Comparison of ENCODE assay signal across 21 cellular contexts in genomic region chr1:230102472-230102871, GRCh38. TPM values are rescaled to one million over a fixed set of nuclear protein-coding genes. Genes with fewer than 3 reads are reported as not detected.
DNase-seq lines count a peak whose midpoint lies in the region; ATAC-seq and TF ChIP-seq lines count a peak whose summit lies in the region.
"Had no signal": no experiment of that assay in that cellular context is flagged by ENCODE, and none has a peak within 500 bp of the region (broad histone marks: within the 10 kb centered on the region; RNA-seq: fewer than 3 reads in every experiment).

No MANE protein-coding gene starts in this region.

- peaks cover 1% of the 10 kb centered on the region for H3K27me3 Mint-ChIP-seq in activated T-helper 1 cell treated with anti-CD3 and anti-CD28 coated beads, Interleukin-12 subunit alpha, Interleukin-12 subunit beta, Interleukin-2, Interleukin-4 antibody, amounts not matched to agents 30 ng/mL and 10 ng/mL and 1 ng/mL, durations not matched to agents 14 hours and 24 hours and 36 hours (ENCODE audit: insufficient read depth)
- H3K27me3 Mint-ChIP-seq in osteocyte (ENCODE audit: unreplicated experiment): no peaks in the 10 kb centered on the region
- H3K27me3 Mint-ChIP-seq in CD4-positive, alpha-beta T cell: no peaks in the 10 kb centered on the region
- H3K27me3 Mint-ChIP-seq: IgD-negative memory B cell had no signal

- CTCF ChIA-PET in SK-N-SH (lab: Yijun Ruan, JAX) (interaction anchor here (0.9 kb wide), 1 partner anchor 9 kb away, joined by 3 read pairs; no protein-coding TSS in a partner anchor), HEK293 (lab: Yijun Ruan, JAX) (interaction anchor here (0.6 to 0.7 kb wide), 3 partner anchors 10 to 251 kb away, joined by 3 to 4 read pairs (median 3); no protein-coding TSS in a partner anchor)
- CTCF ChIA-PET in CD4-positive, alpha-beta T cell (lab: Charles Lee): no interaction called here

- POLR2A ChIA-PET in SK-N-SH (lab: Yijun Ruan, JAX): no interaction called here
- POLR2A ChIA-PET in HEK293 (lab: Yijun Ruan, JAX): interaction anchor here (0.9 kb wide), 1 partner anchor 9 kb away, joined by 3 read pairs; no protein-coding TSS in a partner anchor
- POLR2A ChIA-PET in CD4-positive, alpha-beta T cell (lab: Charles Lee): no interaction called here

- H3K4me3 ChIP-seq in SK-N-SH (ENCODE audit: low read depth in 2 of 2, low read length in 1 of 2) (no peak overlapping the region), HEK293 (ENCODE audit: low read depth, low read length) (no peak overlapping the region)
- H3K4me3 ChIP-seq: ovary had no signal

- no peak overlapping the region for H3K9ac ChIP-seq in SK-N-SH

- H3K36me3 ChIP-seq in SK-N-SH (replicated peaks in 1 of 2; ENCODE audit: control insufficient read depth in 1 of 2, insufficient read depth in 2 of 2, low read length in 1 of 2) (peaks cover 0 to 11% of the 10 kb centered on the region in 2 experiments), HEK293 (ENCODE audit: control insufficient read depth in 2 of 2, insufficient read depth in 1 of 2, low read length in 2 of 2) (no peaks in the 10 kb centered on the region)
- H3K36me3 ChIP-seq: brain microvascular endothelial cell, ovary had no signal

- WGBS in SK-N-SH (ENCODE audit: low lambda C conversion rate): 95% methylated on average over 4 of the region's 4 CpGs

- H4K20me1 ChIP-seq in SK-N-SH (ENCODE audit: insufficient read depth): no peaks in the 10 kb centered on the region; the same call in 1 of the 2 replicates

- peak overlapping the region; percentile 20 for H3K27ac Mint-ChIP-seq in activated T-helper 1 cell treated with anti-CD3 and anti-CD28 coated beads, Interleukin-12 subunit alpha, Interleukin-12 subunit beta, Interleukin-2, Interleukin-4 antibody, amounts not matched to agents 30 ng/mL and 10 ng/mL and 1 ng/mL, durations not matched to agents 14 hours and 24 hours and 36 hours
- peak overlapping the region; percentile 57 for H3K27ac Mint-ChIP-seq in osteocyte (ENCODE audit: unreplicated experiment)
- H3K27ac Mint-ChIP-seq in CD4-positive, alpha-beta T cell: no peak overlapping the region

- TF ChIP-seq EP300 in SK-N-SH (IDR thresholded peaks at IDR 0.05; ENCODE audit: borderline replicate concordance in 1 of 2, low read depth in 1 of 2, low read length in 1 of 2): peak in 1 of 2 experiments; percentile 35; a peak in 1 of 4 replicates

- no peaks in the 10 kb centered on the region for H3K27me3 ChIP-seq in SK-N-SH (ENCODE audit: insufficient read depth)
- H3K27me3 ChIP-seq in CD4-positive, alpha-beta T cell (ENCODE audit: control insufficient read depth, insufficient read depth, low read length): no peaks in the 10 kb centered on the region
- H3K27me3 ChIP-seq: brain microvascular endothelial cell, ovary had no signal

- peaks cover 73% of the 10 kb centered on the region for H3K4me1 Mint-ChIP-seq in activated T-helper 1 cell treated with anti-CD3 and anti-CD28 coated beads, Interleukin-12 subunit alpha, Interleukin-12 subunit beta, Interleukin-2, Interleukin-4 antibody, amounts not matched to agents 30 ng/mL and 10 ng/mL and 1 ng/mL, durations not matched to agents 14 hours and 24 hours and 36 hours (ENCODE audit: low read depth)
- H3K4me1 Mint-ChIP-seq in osteocyte (ENCODE audit: unreplicated experiment): peaks cover 62% of the 10 kb centered on the region
- peaks cover 72% of the 10 kb centered on the region for H3K4me1 Mint-ChIP-seq in CD4-positive, alpha-beta T cell (ENCODE audit: low read depth)

- intact Hi-C loops in activated T-helper 1 cell treated with anti-CD3 and anti-CD28 coated beads, Interleukin-12 subunit alpha, Interleukin-12 subunit beta, Interleukin-2, Interleukin-4 antibody, amounts not matched to agents 30 ng/mL and 10 ng/mL and 1 ng/mL, durations not matched to agents 14 hours and 24 hours and 36 hours (cut with micrococcal nuclease): loop anchor here (5.0 to 10.0 kb wide), 4 partner anchors 358 to 765 kb away; partner anchors contain the start of genes ABCB10 and C1orf198
- intact Hi-C loops in CD4-positive, alpha-beta T cell (cut with DNase I, micrococcal nuclease): loop anchor here in 1 of 2 experiments (5.0 kb wide), 1 partner anchor 35 kb away; the partner anchor contains the start of gene GALNT2

- DNase-seq in SK-N-SH (no peak), osteocyte (ENCODE audit: extremely low spot score, unreplicated experiment) (no peak), NCI-H1436 treated with DMSO at 0.1 percent for 48 hours (lab: John Stamatoyannopoulos, UW) (no peak)
- no peak for DNase-seq in activated T-helper 1 cell treated with anti-CD3 and anti-CD28 coated beads, Interleukin-12 subunit alpha, Interleukin-12 subunit beta, Interleukin-2, Interleukin-4 antibody, amounts not matched to agents 30 ng/mL and 10 ng/mL and 1 ng/mL, durations not matched to agents 14 hours and 24 hours and 36 hours (ENCODE audit: low spot score)
- no peak for DNase-seq in CD4-positive, alpha-beta T cell
- DNase-seq: activated CD4-positive, alpha-beta T cell treated with anti-CD3 and anti-CD28 coated beads for 48 hours; activated CD8-positive, alpha-beta memory T cell treated with anti-CD3 and anti-CD28 coated beads, Interleukin-2, amount 50 U/mL, for 48 hours; activated naive CD4-positive, alpha-beta T cell treated with anti-CD3 and anti-CD28 coated beads, Interleukin-2, amount 50 U/mL, for 16 hours; brain microvascular endothelial cell; hypothalamus; NCI-H187; NCI-H446 treated with DMSO at 0.1 percent for 48 hours; ovary; stimulated activated naive CD4-positive, alpha-beta T cell treated with Interleukin-2 at 50 U/mL for 16 hours; trophoblast cell had no signal

- TF ChIP-seq RAD21 in SK-N-SH (IDR thresholded peaks at IDR 0.05; ENCODE audit: low read length): no peak

- no peak for ATAC-seq in SK-N-SH treated with all-trans-retinoic acid at 6 μM for 48 hours
- no peak for ATAC-seq in HG03439 (IDR thresholded peaks at IDR 0.05; ENCODE audit: unreplicated experiment)
- ATAC-seq in CD4-positive, alpha-beta T cell (ENCODE audit: poor library complexity): no peak
- ATAC-seq: Right ventricle myocardium inferior had no signal

- H3K36me3 Mint-ChIP-seq in activated T-helper 1 cell treated with anti-CD3 and anti-CD28 coated beads, Interleukin-12 subunit alpha, Interleukin-12 subunit beta, Interleukin-2, Interleukin-4 antibody, amounts not matched to agents 30 ng/mL and 10 ng/mL and 1 ng/mL, durations not matched to agents 14 hours and 24 hours and 36 hours (ENCODE audit: low read depth): peaks cover 5% of the 10 kb centered on the region
- H3K36me3 Mint-ChIP-seq in osteocyte (ENCODE audit: unreplicated experiment): no peaks in the 10 kb centered on the region
- peaks cover under 1% of the 10 kb centered on the region for H3K36me3 Mint-ChIP-seq in CD4-positive, alpha-beta T cell (ENCODE audit: low read depth)

- peaks cover 19% of the 10 kb centered on the region for H3F3A ChIP-seq in SK-N-SH (replicated peaks; ENCODE audit: insufficient read depth)

- H3K9me2 ChIP-seq in SK-N-SH: no peaks in the 10 kb centered on the region

- no peak overlapping the region; a peak in 2 of 4 replicates for H3K27ac ChIP-seq in SK-N-SH (ENCODE audit: low read depth in 2 of 2, low read length in 1 of 2)
- H3K27ac ChIP-seq in HEK293 (ENCODE audit: extremely low read depth, low read depth, low read length): no peak overlapping the region
- H3K27ac ChIP-seq in CD4-positive, alpha-beta T cell (ENCODE audit: low read depth, low read length): no peak overlapping the region
- H3K27ac ChIP-seq: brain microvascular endothelial cell, ovary had no signal

- TF ChIP-seq CTCF in SK-N-SH (IDR thresholded peaks at IDR 0.05) (no peak), HEK293 (tag by site-specific recombination; IDR thresholded peaks at IDR 0.05) (no peak), osteocyte (IDR thresholded peaks at IDR 0.05) (no peak)
- no peak for TF ChIP-seq CTCF in CD4-positive, alpha-beta T cell (IDR thresholded peaks at IDR 0.05)

- H3K4me3 Mint-ChIP-seq in activated T-helper 1 cell treated with anti-CD3 and anti-CD28 coated beads, Interleukin-12 subunit alpha, Interleukin-12 subunit beta, Interleukin-2, Interleukin-4 antibody, amounts not matched to agents 30 ng/mL and 10 ng/mL and 1 ng/mL, durations not matched to agents 14 hours and 24 hours and 36 hours: no peak overlapping the region
- H3K4me3 Mint-ChIP-seq in osteocyte (ENCODE audit: unreplicated experiment): no peak overlapping the region
- no peak overlapping the region for H3K4me3 Mint-ChIP-seq in CD4-positive, alpha-beta T cell
- H3K4me3 Mint-ChIP-seq: CD14-positive monocyte, IgD-negative memory B cell had no signal

- H3K9me3 ChIP-seq in SK-N-SH: no peaks in the 10 kb centered on the region
- H3K9me3 ChIP-seq in HEK293 (ENCODE audit: control insufficient read depth, insufficient read depth, low read depth, low read length): no peaks in the 10 kb centered on the region
- no peaks in the 10 kb centered on the region for H3K9me3 ChIP-seq in CD4-positive, alpha-beta T cell (ENCODE audit: control insufficient read depth, low read length)
- H3K9me3 ChIP-seq: ovary had no signal

- no peaks in the 10 kb centered on the region for H3K9me3 Mint-ChIP-seq in activated T-helper 1 cell treated with anti-CD3 and anti-CD28 coated beads, Interleukin-12 subunit alpha, Interleukin-12 subunit beta, Interleukin-2, Interleukin-4 antibody, amounts not matched to agents 30 ng/mL and 10 ng/mL and 1 ng/mL, durations not matched to agents 14 hours and 24 hours and 36 hours
- no peaks in the 10 kb centered on the region for H3K9me3 Mint-ChIP-seq in osteocyte (ENCODE audit: unreplicated experiment)
- no peaks in the 10 kb centered on the region for H3K9me3 Mint-ChIP-seq in CD4-positive, alpha-beta T cell
- H3K9me3 Mint-ChIP-seq: CD14-positive monocyte, IgD-negative memory B cell had no signal

- peaks cover 71% of the 10 kb centered on the region for H3K79me2 ChIP-seq in SK-N-SH (ENCODE audit: insufficient read depth)

- H3K4me1 ChIP-seq in SK-N-SH (ENCODE audit: control insufficient read depth in 1 of 2, insufficient read depth in 2 of 2, low read depth in 1 of 2, low read length in 1 of 2): peaks cover 50 to 52% of the 10 kb centered on the region in 2 experiments
- peaks cover 42% of the 10 kb centered on the region for H3K4me1 ChIP-seq in HEK293 (ENCODE audit: control insufficient read depth, insufficient read depth, low read length)

- H2AFZ ChIP-seq in SK-N-SH (ENCODE audit: low read depth): no peak overlapping the region

- no peak overlapping the region for H3K4me2 ChIP-seq in SK-N-SH

TF ChIP-seq in SK-N-SH, 30 proteins besides CTCF, POLR2A, EP300 and RAD21 (continues in another document):
- TF ChIP-seq TCF12 (IDR thresholded peaks at IDR 0.05): peak; percentile 75

TF ChIP-seq in SK-N-SH treated with all-trans-retinoic acid at 6 μM for 48 hours, 23 proteins besides CTCF, POLR2A, EP300 and RAD21:
- TF ChIP-seq ZNF8 (CRISPR knock-in tag; IDR thresholded peaks at IDR 0.05): no peak

RNA-seq across cellular contexts. Expression of gene GALNT2, which starts 35.4 kb away (rescaled TPM):
- polyA plus RNA-seq in SK-N-SH (2012; rRNA removed): 99.8 and 118 TPM in 2 replicates
- 81.8 and 111 TPM in 2 replicates for polyA plus RNA-seq in SK-N-SH (2012; cell fraction: cytosol; rRNA removed)
- polyA plus RNA-seq in SK-N-SH (2012; cell fraction: nucleus; rRNA removed): 93.4 and 117 TPM in 2 replicates
- total RNA-seq in activated T-helper 1 cell treated with anti-CD3 and anti-CD28 coated beads, Interleukin-12 subunit alpha, Interleukin-12 subunit beta, Interleukin-2, Interleukin-4 antibody, amounts not matched to agents 30 ng/mL and 10 ng/mL and 1 ng/mL, durations not matched to agents 14 hours and 24 hours and 36 hours: 67.6 and 67.9 TPM in 2 replicates
- total RNA-seq in osteocyte: 149 TPM in 2 replicates
- total RNA-seq in CD4-positive, alpha-beta T cell: 10 to 100 TPM; 11.0 to 11.4 TPM

Comparison
In these comparisons a context has a peak if more than half of its experiments do, and no peak if none do; other contexts are left out.
1. Of the 4 proteins assayed by ChIP-seq in both HEK293 and SK-N-SH: peak only in HEK293: none; only in SK-N-SH: PBX3; in both: none; in neither: 3.